Comparison of ENCODE assay signal across 23 cellular contexts in the genomic region with DNA sequence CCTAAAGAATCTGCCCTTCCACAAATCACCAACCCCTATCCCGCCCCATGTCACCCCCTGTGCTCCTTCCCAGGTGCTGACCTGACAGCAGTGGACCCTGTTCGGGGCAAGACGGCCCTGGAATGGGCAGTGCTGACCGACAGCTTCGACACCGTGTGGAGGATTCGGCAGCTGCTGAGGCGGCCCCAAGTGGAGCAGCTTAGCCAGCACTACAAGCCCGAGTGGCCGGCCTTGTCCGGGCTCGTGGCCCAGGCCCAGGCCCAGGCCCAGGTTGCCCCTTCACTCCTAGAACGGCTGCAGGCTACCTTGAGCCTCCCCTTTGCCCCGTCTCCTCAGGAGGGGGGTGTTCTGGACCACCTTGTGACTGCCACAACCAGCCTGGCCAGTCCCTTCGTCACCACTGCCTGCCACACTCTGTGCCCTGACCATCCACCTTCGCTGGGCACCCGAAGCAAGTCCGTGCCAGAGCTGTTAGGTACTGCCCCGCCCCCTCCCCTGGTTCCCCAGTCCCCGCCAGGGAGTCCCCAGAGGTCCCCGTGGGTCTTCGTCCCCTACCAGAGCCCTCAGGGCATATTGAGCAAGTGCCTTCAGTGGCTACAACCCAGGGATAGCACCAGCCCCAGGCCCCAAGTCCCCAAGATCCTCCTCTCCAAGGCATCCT. TPM values are rescaled to one million over a fixed set of nuclear protein-coding genes. Genes with fewer than 3 reads are reported as not detected.
DNase-seq lines count a peak whose midpoint lies in the region; ATAC-seq, FAIRE-seq and TF ChIP-seq lines count a peak whose summit lies in the region.
"Had no signal": no experiment of that assay in that cellular context is flagged by ENCODE, and none has a peak within 500 bp of the region (broad histone marks: within the 10 kb centered on the region; RNA-seq: fewer than 3 reads in every experiment).

No MANE protein-coding gene starts in this region.

- H3K4me3 ChIP-seq in WERI-Rb-1 (ENCODE audit: low read depth, low read length) (no peak overlapping the region), HepG2 (replicated peaks in 1 of 3; ENCODE audit: insufficient read depth in 1 of 3, low read depth in 2 of 3, low read length in 3 of 3) (peak overlapping the region in 1 of 3 experiments; percentile 28; a peak in 1 of 6 replicates), upper lobe of right lung (no peak overlapping the region), vagina (no peak overlapping the region)
- H3K4me3 ChIP-seq: GM23248, PC-9 had no signal

- no peaks in the 10 kb centered on the region; the same call in 1 of the 2 replicates for H3K36me3 ChIP-seq in WERI-Rb-1
- H3K36me3 ChIP-seq in HepG2 (replicated peaks in 1 of 2; ENCODE audit: control insufficient read depth in 1 of 2, insufficient read depth in 2 of 2, low read length in 2 of 2), result no peaks in the 10 kb centered on the region
- no peaks in the 10 kb centered on the region for H3K36me3 ChIP-seq in upper lobe of right lung
- H3K36me3 ChIP-seq in vagina, result no peaks in the 10 kb centered on the region
- H3K36me3 ChIP-seq: BE2C had no signal

- TF ChIP-seq EP300 in HepG2 (IDR thresholded peaks at IDR 0.05; ENCODE audit: low read depth in 2 of 2, low read length in 2 of 2), result no peak
- TF ChIP-seq EP300 in HepG2 (CRISPR knock-in tag; IDR thresholded peaks at IDR 0.05; ENCODE audit: borderline replicate concordance), result no peak

- BruUV-seq in HepG2 (replicated peaks; lab: Mats Ljungman, UMichigan), result no TSS peak

- ATAC-seq in left cardiac atrium (no peak), Right ventricle myocardium superior (ENCODE audit: poor library complexity) (no peak), HepG2 (peak; percentile 71), upper lobe of right lung (no peak), GM19351 (IDR thresholded peaks at IDR 0.05; ENCODE audit: unreplicated experiment) (no peak)

- no peak for TF ChIP-seq RAD21 in HepG2 (CRISPR knock-in tag; IDR thresholded peaks at IDR 0.05)

- POLR2A ChIA-PET in HepG2 (lab: Yijun Ruan, JAX), result no interaction called here

- no peaks in the 10 kb centered on the region for H3K79me2 ChIP-seq in HepG2 (ENCODE audit: insufficient read depth, low read length)

- peak overlapping the region; percentile 47 for H3K4me2 ChIP-seq in HepG2 (ENCODE audit: low read depth, low read length)
- H3K4me2 ChIP-seq: PC-9 had no signal

- H3K4me1 ChIP-seq in HepG2 (ENCODE audit: insufficient read depth, low read length) (peaks cover 32% of the 10 kb centered on the region), upper lobe of right lung (peaks cover 22% of the 10 kb centered on the region), vagina (peaks cover 18% of the 10 kb centered on the region)

- TF ChIP-seq CTCF in WERI-Rb-1 (IDR thresholded peaks at IDR 0.05; ENCODE audit: low read depth, low read length) (no peak), HepG2 (CRISPR knock-in tag; IDR thresholded peaks at IDR 0.05) (no peak), upper lobe of right lung (IDR thresholded peaks at IDR 0.05) (no peak), vagina (IDR thresholded peaks at IDR 0.05) (no peak)

- in situ Hi-C loops in HepG2 (cut with HindIII; ENCODE audit: extremely low pct_ligation_motif_present, low pct_unique_long_range_greater_than_20kb), result loop anchor here (10.0 kb wide), 1 partner anchor 94 kb away; no protein-coding TSS in a partner anchor

- CTCF ChIA-PET in HepG2 (lab: Yijun Ruan, JAX; ENCODE audit: low intra/inter-chr PET ratio, low total read pairs), result no interaction called here

- H3K27ac ChIP-seq in WERI-Rb-1 (peak overlapping the region; percentile 98), HepG2 (ENCODE audit: extremely low read length, insufficient read depth, low read length) (no peak overlapping the region), upper lobe of right lung (no peak overlapping the region), vagina (no peak overlapping the region)
- H3K27ac ChIP-seq: GM23248, PC-9 had no signal

- intact Hi-C loops in left cardiac atrium (cut with DNase I), result no loop called here
- intact Hi-C loops in Right ventricle myocardium superior (cut with DNase I), result loop anchor here (5.0 kb wide), 1 partner anchor 92 kb away; no protein-coding TSS in a partner anchor
- intact Hi-C loops in HepG2 (cut with micrococcal nuclease; ENCODE audit: unreplicated experiment), result no loop called here
- intact Hi-C loops in upper lobe of right lung (cut with DNase I), result no loop called here
- intact Hi-C loops in vagina (cut with DNase I), result loop anchor here (5.0 kb wide), 1 partner anchor 92 kb away; no protein-coding TSS in a partner anchor

- peak; percentile 15 for DNase-seq in left cardiac atrium
- DNase-seq in Right ventricle myocardium superior, result no peak
- DNase-seq in WERI-Rb-1, result no peak
- no peak for DNase-seq in HepG2 (ENCODE audit: low spot score)
- DNase-seq in upper lobe of right lung, result peak; percentile 61
- DNase-seq in activated CD8-positive, alpha-beta memory T cell treated with anti-CD3 and anti-CD28 coated beads, Interleukin-2, amount 50 U/mL, for 48 hours, result no peak
- DNase-seq in vagina (ENCODE audit: extremely low spot score in 2 of 2), result no peak
- DNase-seq: BE2C; CD4-positive, alpha-beta T cell; DMS153; GDM1; GM23248; KBM-7; NCI-H1105; NCI-H1694; NCI-H2081 treated with DMSO at 0.1 percent for 48 hours; NCI-H510A; NCI-H82; PC-9 had no signal

- no peak for FAIRE-seq in HepG2 (lab: Jason Lieb, UNC)
- FAIRE-seq: A204.1 had no signal

- H4K20me1 ChIP-seq in HepG2 (ENCODE audit: insufficient read depth, low read length), result no peaks in the 10 kb centered on the region

- TF ChIP-seq POLR2A in HepG2 (IDR thresholded peaks at IDR 0.05; ENCODE audit: insufficient read depth in 1 of 2, low read depth in 2 of 2, low read length in 2 of 2) (no peak), vagina (IDR thresholded peaks at IDR 0.05) (no peak)

- WGBS in HepG2 (ENCODE audit: low lambda C conversion rate), result 12% methylated on average over 8 of the region's 22 CpGs

- H3K9ac ChIP-seq in HepG2 (ENCODE audit: insufficient read depth, low read depth, low read length), result no peak overlapping the region
- H3K9ac ChIP-seq: GM23248 had no signal

- H3K27me3 ChIP-seq in WERI-Rb-1 (ENCODE audit: insufficient read depth, low read depth, severe bottlenecking) (no peaks in the 10 kb centered on the region), HepG2 (ENCODE audit: control insufficient read depth in 1 of 2, insufficient read depth in 2 of 2, low read length in 2 of 2) (peaks cover 7 to 13% of the 10 kb centered on the region in 2 experiments; a peak in 3 of 5 replicates), upper lobe of right lung (peaks cover 4% of the 10 kb centered on the region), vagina (no peaks in the 10 kb centered on the region)
- H3K27me3 ChIP-seq: BE2C had no signal

- H3K9me3 ChIP-seq in WERI-Rb-1 (ENCODE audit: severe bottlenecking) (no peaks in the 10 kb centered on the region), HepG2 (ENCODE audit: low read length) (no peaks in the 10 kb centered on the region), upper lobe of right lung (no peaks in the 10 kb centered on the region), vagina (no peaks in the 10 kb centered on the region)
- H3K9me3 ChIP-seq: BE2C had no signal

- no peak overlapping the region for H2AFZ ChIP-seq in HepG2 (ENCODE audit: low read length)
- H2AFZ ChIP-seq: GM23248, PC-9 had no signal

RNA-seq across cellular contexts. Expression of gene ANKRD33, which starts 2.7 kb away (rescaled TPM):
- total RNA-seq in left cardiac atrium (not detected), Right ventricle myocardium superior (not detected), HepG2 (2016; rRNA removed; fragmentation: Illumina TruSeq; extraction: Trizol) (not detected in 2 replicates), upper lobe of right lung (not detected), vagina (not detected)
- total RNA-seq in HepG2 (2016; cell fraction: cytosol; rRNA removed; fragmentation: Illumina TruSeq; extraction: Trizol; ENCODE audit: low read depth), result not detected in 2 replicates
- not detected in 2 replicates for total RNA-seq in HepG2 (2016; cell fraction: insoluble cytoplasmic fraction; rRNA removed; fragmentation: Illumina TruSeq; extraction: Trizol)
- total RNA-seq in HepG2 (2016; cell fraction: membrane; rRNA removed; fragmentation: Illumina TruSeq; extraction: Trizol), result not detected in 2 replicates
- not detected in 2 replicates for total RNA-seq in HepG2 (2016; cell fraction: nucleus; rRNA removed; fragmentation: Illumina TruSeq; extraction: Trizol)
- polyA plus RNA-seq in HepG2 (2011; rRNA removed), result 0.04 and 0.07 TPM in 2 replicates
- polyA plus RNA-seq in HepG2 (2011; cell fraction: cytosol; rRNA removed), result 0.03 and 0.04 TPM in 2 replicates
- polyA plus RNA-seq in HepG2 (2011; cell fraction: nucleus; rRNA removed), result 0.16 and 0.33 TPM in 2 replicates
- not detected in 2 replicates for polyA plus RNA-seq in HepG2 (2012)
- polyA plus RNA-seq in HepG2 (2016; cell fraction: cytosol; fragmentation: Illumina TruSeq; extraction: Trizol; ENCODE audit: low read depth), result not detected in 2 replicates
- polyA plus RNA-seq in HepG2 (2016; cell fraction: insoluble cytoplasmic fraction; fragmentation: Illumina TruSeq; extraction: Trizol; ENCODE audit: low read depth), result not detected in 2 replicates
- polyA plus RNA-seq in HepG2 (2016; cell fraction: membrane; fragmentation: Illumina TruSeq; extraction: Trizol; ENCODE audit: low read depth), result not detected in 2 replicates
- not detected in 2 replicates for polyA plus RNA-seq in HepG2 (2016; cell fraction: nucleus; fragmentation: Illumina TruSeq; extraction: Trizol; ENCODE audit: insufficient read depth, low read depth)
- 0.05 and 0.18 TPM in 2 replicates for polyA minus RNA-seq in HepG2 (2011; rRNA and poly(A)+ RNA removed; ENCODE audit: low replicate concordance)
- polyA minus RNA-seq in HepG2 (2011; cell fraction: cytosol; rRNA and poly(A)+ RNA removed), result not detected in 2 replicates
- not detected in 2 replicates for polyA minus RNA-seq in HepG2 (2011; cell fraction: nucleus; rRNA and poly(A)+ RNA removed)
- total RNA-seq: Caco-2; CD4-positive, alpha-beta T cell; Daoy; GM23248; PC-9 had no signal
- polyA plus RNA-seq: GM23248 had no signal

RNA-seq across cellular contexts. Expression of gene ACVRL1, which starts 16.7 kb away (rescaled TPM):
- total RNA-seq in left cardiac atrium, result 10 to 100 TPM; 44.0 to 65.2 TPM
- 35.1 TPM for total RNA-seq in Right ventricle myocardium superior
- not detected in 2 replicates for total RNA-seq in HepG2 (2016; rRNA removed; fragmentation: Illumina TruSeq; extraction: Trizol)
- not detected in 2 replicates for total RNA-seq in HepG2 (2016; cell fraction: cytosol; rRNA removed; fragmentation: Illumina TruSeq; extraction: Trizol; ENCODE audit: low read depth)
- total RNA-seq in HepG2 (2016; cell fraction: insoluble cytoplasmic fraction; rRNA removed; fragmentation: Illumina TruSeq; extraction: Trizol), result not detected in 2 replicates
- not detected in 2 replicates for total RNA-seq in HepG2 (2016; cell fraction: membrane; rRNA removed; fragmentation: Illumina TruSeq; extraction: Trizol)
- not detected in 2 replicates for total RNA-seq in HepG2 (2016; cell fraction: nucleus; rRNA removed; fragmentation: Illumina TruSeq; extraction: Trizol)
- not detected in 2 replicates for polyA plus RNA-seq in HepG2 (2011; rRNA removed)
- not detected in 2 replicates for polyA plus RNA-seq in HepG2 (2011; cell fraction: cytosol; rRNA removed)
- polyA plus RNA-seq in HepG2 (2011; cell fraction: nucleus; rRNA removed), result not detected in 2 replicates
- polyA plus RNA-seq in HepG2 (2012), result not detected in 2 replicates
- not detected in 2 replicates for polyA plus RNA-seq in HepG2 (2016; cell fraction: cytosol; fragmentation: Illumina TruSeq; extraction: Trizol; ENCODE audit: low read depth)
- not detected in 2 replicates for polyA plus RNA-seq in HepG2 (2016; cell fraction: insoluble cytoplasmic fraction; fragmentation: Illumina TruSeq; extraction: Trizol; ENCODE audit: low read depth)
- polyA plus RNA-seq in HepG2 (2016; cell fraction: membrane; fragmentation: Illumina TruSeq; extraction: Trizol; ENCODE audit: low read depth), result not detected in 2 replicates
- polyA plus RNA-seq in HepG2 (2016; cell fraction: nucleus; fragmentation: Illumina TruSeq; extraction: Trizol; ENCODE audit: insufficient read depth, low read depth), result not detected in 2 replicates
- 0.05 TPM in 1 of 2 replicates, not detected in the other for polyA minus RNA-seq in HepG2 (2011; rRNA and poly(A)+ RNA removed; ENCODE audit: low replicate concordance)
- polyA minus RNA-seq in HepG2 (2011; cell fraction: cytosol; rRNA and poly(A)+ RNA removed), result not detected in 2 replicates
- not detected in 2 replicates for polyA minus RNA-seq in HepG2 (2011; cell fraction: nucleus; rRNA and poly(A)+ RNA removed)
- total RNA-seq in upper lobe of right lung, result 223 TPM
- total RNA-seq in vagina, result 115 TPM
- total RNA-seq: Caco-2; CD4-positive, alpha-beta T cell; PC-9 had no signal

RNA-seq across cellular contexts. Expression of gene FIGNL2, which starts 42.1 kb away (rescaled TPM):
- total RNA-seq in left cardiac atrium (under 1 TPM; 0.39 to 0.47 TPM), Right ventricle myocardium superior (0.30 TPM), HepG2 (2016; rRNA removed; fragmentation: Illumina TruSeq; extraction: Trizol) (0.76 and 1.00 TPM in 2 replicates), upper lobe of right lung (1.5 TPM), vagina (not detected)
- total RNA-seq in HepG2 (2016; cell fraction: cytosol; rRNA removed; fragmentation: Illumina TruSeq; extraction: Trizol; ENCODE audit: low read depth), result 0.10 and 0.18 TPM in 2 replicates
- 0.73 and 1.2 TPM in 2 replicates for total RNA-seq in HepG2 (2016; cell fraction: insoluble cytoplasmic fraction; rRNA removed; fragmentation: Illumina TruSeq; extraction: Trizol)
- 0.53 and 0.62 TPM in 2 replicates for total RNA-seq in HepG2 (2016; cell fraction: membrane; rRNA removed; fragmentation: Illumina TruSeq; extraction: Trizol)
- total RNA-seq in HepG2 (2016; cell fraction: nucleus; rRNA removed; fragmentation: Illumina TruSeq; extraction: Trizol), result 0.56 and 0.78 TPM in 2 replicates
- polyA plus RNA-seq in HepG2 (2011; rRNA removed), result 0.82 and 1.2 TPM in 2 replicates
- polyA plus RNA-seq in HepG2 (2011; cell fraction: cytosol; rRNA removed), result 0.99 and 1.2 TPM in 2 replicates
- polyA plus RNA-seq in HepG2 (2011; cell fraction: nucleus; rRNA removed), result 0.87 and 1.0 TPM in 2 replicates
- polyA plus RNA-seq in HepG2 (2012), result 0.51 TPM in 2 replicates
- polyA plus RNA-seq in HepG2 (2016; cell fraction: cytosol; fragmentation: Illumina TruSeq; extraction: Trizol; ENCODE audit: low read depth), result 0.06 and 0.07 TPM in 2 replicates
- 1.6 TPM in 2 replicates for polyA plus RNA-seq in HepG2 (2016; cell fraction: insoluble cytoplasmic fraction; fragmentation: Illumina TruSeq; extraction: Trizol; ENCODE audit: low read depth)
- 0.46 and 0.47 TPM in 2 replicates for polyA plus RNA-seq in HepG2 (2016; cell fraction: membrane; fragmentation: Illumina TruSeq; extraction: Trizol; ENCODE audit: low read depth)
- polyA plus RNA-seq in HepG2 (2016; cell fraction: nucleus; fragmentation: Illumina TruSeq; extraction: Trizol; ENCODE audit: insufficient read depth, low read depth), result 1.3 and 1.4 TPM in 2 replicates
- 1.9 TPM in 1 of 2 replicates, not detected in the other for polyA minus RNA-seq in HepG2 (2011; rRNA and poly(A)+ RNA removed; ENCODE audit: low replicate concordance)
- polyA minus RNA-seq in HepG2 (2011; cell fraction: cytosol; rRNA and poly(A)+ RNA removed), result 0.99 and 1.1 TPM in 2 replicates
- polyA minus RNA-seq in HepG2 (2011; cell fraction: nucleus; rRNA and poly(A)+ RNA removed), result 0.50 and 0.77 TPM in 2 replicates
- total RNA-seq: Daoy, PC-9 had no signal

Comparison
In these comparisons a context has a peak if more than half of its experiments do, and no peak if none do; other contexts are left out.
1. DNase-seq: peak in left cardiac atrium (single experiment) and upper lobe of right lung (single experiment); none in Right ventricle myocardium superior (single experiment), WERI-Rb-1 (single experiment), HepG2 (single experiment), activated CD8-positive, alpha-beta memory T cell treated with anti-CD3 and anti-CD28 coated beads, Interleukin-2, amount 50 U/mL, for 48 hours (single experiment) and vagina (0 of 2).
2. intact Hi-C loops: an anchor here in Right ventricle myocardium superior (5.0 kb wide) and vagina (5.0 kb wide); none called in left cardiac atrium, HepG2 and upper lobe of right lung.
3. RNA of gene ACVRL1, which starts 16.7 kb away (total RNA-seq): 223 TPM in upper lobe of right lung (single experiment), 115 TPM in vagina (single experiment), 44.0 to 65.2 TPM in left cardiac atrium and 35.1 TPM in Right ventricle myocardium superior (single experiment); not detected in HepG2; every median in the first group is over 10 times any median in the second.